Comparison of ENCODE assay signal across 12 cellular contexts in the genomic region with DNA sequence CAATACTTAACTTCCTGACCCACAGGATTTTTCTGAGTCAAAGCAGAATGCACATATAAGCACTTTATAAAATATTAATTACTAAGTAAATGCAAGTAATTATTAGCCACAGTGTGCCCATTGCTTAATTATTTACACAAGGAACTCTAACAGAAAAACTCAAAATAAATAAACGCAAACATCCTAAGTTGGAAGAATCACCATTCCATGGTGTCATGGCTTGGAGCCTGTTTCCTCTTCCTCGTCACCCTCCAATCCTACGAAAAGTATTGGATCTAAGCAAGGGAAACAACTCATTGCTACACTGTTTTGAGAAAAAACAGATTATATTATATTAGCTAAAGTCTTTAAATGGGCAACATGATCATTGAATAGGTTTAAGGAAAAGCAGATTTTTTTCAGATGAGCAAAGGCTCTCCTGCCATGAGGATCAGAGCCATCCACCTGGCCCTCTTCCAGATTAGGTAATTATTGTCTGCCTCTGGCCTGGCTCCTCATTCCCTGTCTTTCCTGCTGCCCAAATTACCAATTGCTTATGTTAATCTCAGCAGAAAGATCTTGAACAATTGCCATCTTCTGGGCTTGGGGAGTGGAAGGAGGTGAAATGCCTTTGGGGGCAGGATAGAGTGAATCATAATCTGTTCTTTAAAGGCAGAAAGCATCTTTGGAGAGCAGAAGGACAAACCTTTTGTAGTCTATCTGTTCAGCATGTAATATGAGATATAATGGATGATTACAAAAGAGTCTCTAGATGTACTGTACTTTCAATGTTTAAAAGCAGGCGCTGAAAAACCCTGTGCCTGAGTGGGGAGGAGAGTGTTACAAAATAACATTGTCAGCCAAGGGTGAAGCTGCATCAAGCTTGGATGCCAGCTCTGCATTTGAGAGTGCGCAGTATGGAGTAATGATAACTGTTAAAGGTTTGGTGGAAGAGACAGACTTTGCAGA.
DNase-seq lines count a peak whose midpoint lies in the region; ATAC-seq and TF ChIP-seq lines count a peak whose summit lies in the region.
"Had no signal": no experiment of that assay in that cellular context is flagged by ENCODE, and none has a peak within 500 bp of the region (broad histone marks: within the 10 kb centered on the region; RNA-seq: fewer than 3 reads in every experiment).

No MANE protein-coding gene starts in this region.

- ATAC-seq in SK-N-SH treated with all-trans-retinoic acid at 6 μM for 48 hours (peak; percentile 92), upper lobe of right lung (no peak)

- DNase-seq in DMS153 (lab: John Stamatoyannopoulos, UW) (peak; percentile 69), NCI-H1105 treated with DMSO at 0.1 percent for 48 hours (lab: John Stamatoyannopoulos, UW) (peak; percentile 78), iris pigment epithelial cell (ENCODE audit: low read depth) (peak; percentile 60), upper lobe of right lung (no peak), ACHN (no peak), medulla oblongata (ENCODE audit: extremely low spot score) (no peak)
- no peak for DNase-seq in stimulated activated CD4-positive, alpha-beta T cell treated with anti-CD3 and anti-CD28 coated beads, Interleukin-4, amount 100 ng/mL, for 24 hours
- DNase-seq: amniotic stem cell, immature natural killer cell, NCI-H526, stomach had no signal

- no peak for TF ChIP-seq CTCF in upper lobe of right lung (IDR thresholded peaks at IDR 0.05)

- H3K36me3 ChIP-seq in upper lobe of right lung = no peaks in the 10 kb centered on the region
- H3K36me3 ChIP-seq: stomach had no signal

- H3K9me3 ChIP-seq in upper lobe of right lung = no peaks in the 10 kb centered on the region
- H3K9me3 ChIP-seq: stomach had no signal

- in situ Hi-C loops in ACHN (cut with HindIII; ENCODE audit: low pct_ligation_motif_present, low pct_unique_long_range_greater_than_20kb, low sequenced_read_pairs) = no loop called here

- intact Hi-C loops in upper lobe of right lung (cut with DNase I) = loop anchor here (5.0 kb wide), 1 partner anchor 133 kb away; no protein-coding TSS in a partner anchor

- no peaks in the 10 kb centered on the region for H3K4me1 ChIP-seq in upper lobe of right lung
- H3K4me1 ChIP-seq: stomach had no signal

- no peaks in the 10 kb centered on the region for H3K27me3 ChIP-seq in upper lobe of right lung
- H3K27me3 ChIP-seq: stomach had no signal

- H3K4me3 ChIP-seq in upper lobe of right lung = no peak overlapping the region
- H3K4me3 ChIP-seq: stomach had no signal

- no peak overlapping the region for H3K27ac ChIP-seq in upper lobe of right lung
- H3K27ac ChIP-seq: stomach had no signal

TF ChIP-seq in SK-N-SH treated with all-trans-retinoic acid at 6 μM for 48 hours, 23 proteins besides CTCF, POLR2A, EP300 and RAD21:
- TF ChIP-seq TOX (CRISPR knock-in tag; IDR thresholded peaks at IDR 0.05; ENCODE audit: borderline replicate concordance) = no peak

Comparison
In these comparisons a context has a peak if more than half of its experiments do, and no peak if none do; other contexts are left out.
1. DNase-seq: peak in DMS153 (single experiment), NCI-H1105 treated with DMSO at 0.1 percent for 48 hours (single experiment) and iris pigment epithelial cell (single experiment); none in stimulated activated CD4-positive, alpha-beta T cell treated with anti-CD3 and anti-CD28 coated beads, Interleukin-4, amount 100 ng/mL, for 24 hours (single experiment), upper lobe of right lung (single experiment), ACHN (single experiment) and medulla oblongata (single experiment).